8 cellular contexts compared by ENCODE assay signal in the genomic region with DNA sequence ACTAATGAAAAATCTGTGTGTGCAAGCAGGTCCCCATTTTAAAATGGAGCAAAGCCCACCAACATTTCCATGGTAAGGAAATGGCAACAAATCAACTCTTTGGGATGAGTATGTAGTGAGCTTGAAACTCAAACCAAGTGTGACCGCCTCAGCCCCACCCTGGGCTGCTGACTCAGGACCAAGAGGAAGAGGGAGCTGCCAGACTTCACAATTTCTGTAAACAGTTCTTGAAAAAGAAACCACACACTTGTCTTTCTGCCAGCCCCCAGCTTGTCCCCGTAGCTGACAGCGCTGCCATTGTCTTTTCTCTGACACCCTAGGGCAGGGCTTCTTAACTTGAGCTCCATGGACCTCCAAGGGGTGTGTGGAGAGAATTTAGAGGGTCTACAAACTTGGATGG.
DNase-seq lines count a peak whose midpoint lies in the region; ATAC-seq and TF ChIP-seq lines count a peak whose summit lies in the region.

No MANE protein-coding gene starts in this region.

- peak overlapping the region; percentile 63; the same call in 1 of the 2 replicates for H2AFZ ChIP-seq in MM.1S (ENCODE audit: low read length)

- no peak for TF ChIP-seq CTCF in MM.1S (IDR thresholded peaks at IDR 0.05; ENCODE audit: low read length)

- H3K9me2 ChIP-seq in MM.1S (replicated peaks; ENCODE audit: insufficient read depth, low read length), result no peaks in the 10 kb centered on the region

- H3K4me2 ChIP-seq in MM.1S (ENCODE audit: low read depth, low read length), result peak overlapping the region; percentile 18

- H3K9me3 ChIP-seq in MM.1S (replicated peaks; ENCODE audit: insufficient read depth, low read length) (no peaks in the 10 kb centered on the region), subcutaneous abdominal adipose tissue (ENCODE audit: control insufficient read depth in 5 of 5, low read length in 5 of 5) (no peaks in the 10 kb centered on the region)

- peak overlapping the region; percentile 8; the same call in 1 of the 2 replicates for H3K9ac ChIP-seq in MM.1S (ENCODE audit: low read length)
- H3K9ac ChIP-seq in subcutaneous abdominal adipose tissue (ENCODE audit: low read length in 5 of 5), result no peak overlapping the region

- H3K36me3 ChIP-seq in MM.1S (replicated peaks; ENCODE audit: insufficient read depth, low read length) (no peaks in the 10 kb centered on the region), subcutaneous abdominal adipose tissue (ENCODE audit: control insufficient read depth in 5 of 5, insufficient read depth in 5 of 5, low read length in 5 of 5) (no peaks in the 10 kb centered on the region)

- peak; percentile 53 for DNase-seq in activated naive CD4-positive, alpha-beta T cell treated with Interleukin-2 at 50 U/mL for 16 hours
- DNase-seq in activated naive CD4-positive, alpha-beta T cell treated with anti-CD3 and anti-CD28 coated beads, Interleukin-2, amount 50 U/mL, for 16 hours, result no peak
- peak; percentile 63 for DNase-seq in MM.1S
- peak; percentile 42 for DNase-seq in amniotic epithelial cell (ENCODE audit: low read depth)
- DNase-seq in iris pigment epithelial cell (ENCODE audit: low read depth), result peak; percentile 80

- H3K27me3 ChIP-seq in MM.1S (replicated peaks; ENCODE audit: insufficient read depth, low read length), result no peaks in the 10 kb centered on the region
- peaks cover 0 to 26% (median 8%) of the 10 kb centered on the region in 5 donors for H3K27me3 ChIP-seq in subcutaneous abdominal adipose tissue (ENCODE audit: control insufficient read depth in 5 of 5, insufficient read depth in 4 of 5, low read length in 5 of 5)

- H3K27ac ChIP-seq in MM.1S (ENCODE audit: low read length), result peak overlapping the region; percentile 30; the same call in 1 of the 2 replicates
- H3K27ac ChIP-seq in subcutaneous abdominal adipose tissue (ENCODE audit: low read depth, low read length), result peak overlapping the region; percentile 67

- no peak overlapping the region; the same call in 1 of the 2 replicates for H3K4me3 ChIP-seq in MM.1S (ENCODE audit: low read length)
- no peak overlapping the region for H3K4me3 ChIP-seq in subcutaneous abdominal adipose tissue (ENCODE audit: low read depth in 1 of 5, low read length in 5 of 5)

- no peak for ATAC-seq in HG03135 (IDR thresholded peaks at IDR 0.05; ENCODE audit: unreplicated experiment)
- ATAC-seq in HG03159 (IDR thresholded peaks at IDR 0.05; ENCODE audit: unreplicated experiment), result no peak

- no peaks in the 10 kb centered on the region for H3F3A ChIP-seq in MM.1S (ENCODE audit: insufficient read depth, low read length)

- no peaks in the 10 kb centered on the region for H4K20me1 ChIP-seq in MM.1S (ENCODE audit: insufficient read depth, low read length)

- H3K4me1 ChIP-seq in MM.1S (ENCODE audit: low read length) (peaks cover 26% of the 10 kb centered on the region), subcutaneous abdominal adipose tissue (ENCODE audit: control insufficient read depth in 5 of 5, insufficient read depth in 5 of 5, low read length in 5 of 5) (peaks cover 24 to 58% (median 51%) of the 10 kb centered on the region in 5 donors)

- no peaks in the 10 kb centered on the region for H3K79me2 ChIP-seq in MM.1S (ENCODE audit: low read length)
